Comparison of ENCODE assay signal across 8 cellular contexts in genomic region chr2:62505649-62506420, GRCh38. TPM values are rescaled to one million over a fixed set of nuclear protein-coding genes. Genes with fewer than 3 reads are reported as not detected.
DNase-seq lines count a peak whose midpoint lies in the region; ATAC-seq, FAIRE-seq and TF ChIP-seq lines count a peak whose summit lies in the region.

TSS of gene TMEM17 (minus strand) at chr2:62506195. CDS start at chr2:62506129, 66 bp downstream.

- H2AFZ ChIP-seq in OCI-LY3 (ENCODE audit: low read depth, low read length), result peak within 1 kb of the TSS; percentile 92

- H4K20me1 ChIP-seq in OCI-LY3 (ENCODE audit: insufficient read depth, low read length), result no peaks in the 10 kb centered on the region

- ATAC-seq in GM21717 (IDR thresholded peaks at IDR 0.05; ENCODE audit: unreplicated experiment) (peak; percentile 85), omental fat pad (ENCODE audit: low FRiP score) (peak; percentile 99)

- WGBS in adrenal gland, 4 donors, result 0 to 2% (median 1%) methylated on average over 9 to 76 of the region's 76 CpGs

- peak; percentile 37 to 88 for TF ChIP-seq POLR2A in adrenal gland (IDR thresholded peaks at IDR 0.05)

- H3K9me3 ChIP-seq in OCI-LY3 (ENCODE audit: insufficient read depth, low read length), result 0 out of 2 replicates have a peak, but pooled peaks cover 2% of the 10 kb centered on the region
- no peaks in the 10 kb centered on the region for H3K9me3 ChIP-seq in adrenal gland (replicated peaks in 1 of 3)
- H3K9me3 ChIP-seq in cardiac muscle cell (ENCODE audit: low read depth), result no peaks in the 10 kb centered on the region

- peak; percentile 75 for FAIRE-seq in G401.6 (lab: Jason Lieb, UNC)

- H3K4me2 ChIP-seq in OCI-LY3 (ENCODE audit: low read length), result peak within 1 kb of the TSS; percentile 67

- intact Hi-C loops in adrenal gland (cut with DNase I), result no loop called here

- DNase-seq in HuH-7.5 (ENCODE audit: low spot score) (peak; percentile 84), adrenal gland (peak; percentile 95 to 97 (median 95)), cardiac muscle cell (ENCODE audit: low read depth in 1 of 2, low spot score in 1 of 2) (peak; percentile 92 to 97), omental fat pad (ENCODE audit: low spot score) (peak; percentile 74)
- DNase-seq in central memory CD4-positive, alpha-beta T cell, result no peak

- no peaks in the 10 kb centered on the region for H3K27me3 ChIP-seq in OCI-LY3 (ENCODE audit: low read depth, low read length)
- no peaks in the 10 kb centered on the region for H3K27me3 ChIP-seq in adrenal gland
- H3K27me3 ChIP-seq in cardiac muscle cell, result no peaks in the 10 kb centered on the region

- H3K27ac ChIP-seq in OCI-LY3 (ENCODE audit: low read length) (no peak within 1 kb of the TSS), adrenal gland (peak within 1 kb of the TSS; percentile 80 to 93 (median 91)), cardiac muscle cell (peak within 1 kb of the TSS; percentile 87)

- TF ChIP-seq CTCF in OCI-LY3 (IDR thresholded peaks at IDR 0.05; ENCODE audit: low read depth, low read length) (no peak), adrenal gland (IDR thresholded peaks at IDR 0.05) (no peak), cardiac muscle cell (IDR thresholded peaks at IDR 0.05; ENCODE audit: low read depth, low read length) (no peak), omental fat pad (IDR thresholded peaks at IDR 0.05) (no peak)

- H3K36me3 ChIP-seq in OCI-LY3 (replicated peaks; ENCODE audit: low read depth, low read length), result no peaks in the 10 kb centered on the region
- H3K36me3 ChIP-seq in adrenal gland (replicated peaks in 1 of 2), result no peaks in the 10 kb centered on the region
- H3K36me3 ChIP-seq in cardiac muscle cell, result no peaks in the 10 kb centered on the region

- peak within 1 kb of the TSS; percentile 61 for H3K9ac ChIP-seq in OCI-LY3 (ENCODE audit: low read length)

- H3K4me3 ChIP-seq in OCI-LY3 (ENCODE audit: low read length) (peak within 1 kb of the TSS; percentile 83), adrenal gland (peak within 1 kb of the TSS; percentile 11 to 93 (median 62)), cardiac muscle cell (peak within 1 kb of the TSS; percentile 58)

- no peaks in the 10 kb centered on the region for H3K4me1 ChIP-seq in OCI-LY3 (ENCODE audit: low read length)
- H3K4me1 ChIP-seq in adrenal gland (replicated peaks in 1 of 2), result peaks cover 7 to 10% of the 10 kb centered on the region in 2 donors
- H3K4me1 ChIP-seq in cardiac muscle cell (ENCODE audit: low read depth), result peaks cover 5% of the 10 kb centered on the region

- H3K79me2 ChIP-seq in OCI-LY3 (ENCODE audit: low read length), result no peaks in the 10 kb centered on the region

RNA-seq across cellular contexts. Expression of gene TMEM17, which starts in this region (rescaled TPM):
- total RNA-seq in adrenal gland, result 1 to 10 TPM in 7 of 8 donors, under 1 TPM in 1; 0.30 to 6.5 (median 3.5) TPM
- polyA plus RNA-seq in adrenal gland, result 1 to 10 TPM; 1.1 to 7.2 (median 1.5) TPM
- total RNA-seq in cardiac muscle cell, result 1.8 and 3.2 TPM in 2 replicates
- polyA plus RNA-seq in cardiac muscle cell, result 5.0 and 7.0 TPM in 2 replicates
- total RNA-seq in omental fat pad, result 1 to 10 TPM in 3 of 4 donors, under 1 TPM in 1; 0.95 to 1.5 (median 1.2) TPM
